ENCODE assay signal across 1 cellular context in genomic region chr3:186529204-186529999, GRCh38.
TF ChIP-seq lines count a peak whose summit lies in the region.

No MANE protein-coding gene starts in this region.

TF ChIP-seq in SK-N-SH treated with all-trans-retinoic acid at 6 μM for 48 hours, 23 proteins besides CTCF, POLR2A, EP300 and RAD21 (continued from another document):
- TF ChIP-seq CSRNP3 (CRISPR knock-in tag; IDR thresholded peaks at IDR 0.05) (no peak), POU6F1 (CRISPR knock-in tag; IDR thresholded peaks at IDR 0.05; ENCODE audit: borderline replicate concordance, low read depth) (no peak), ZNF565 (CRISPR knock-in tag; conservative IDR thresholded peaks at IDR 0.05; ENCODE audit: low read depth) (no peak), ARNTL (CRISPR knock-in tag; IDR thresholded peaks at IDR 0.05; ENCODE audit: borderline replicate concordance, low read depth) (no peak), RARB (CRISPR knock-in tag; IDR thresholded peaks at IDR 0.05) (no peak), PPARA (CRISPR knock-in tag; IDR thresholded peaks at IDR 0.05; ENCODE audit: borderline replicate concordance) (no peak), ZFP30 (CRISPR knock-in tag; IDR thresholded peaks at IDR 0.05) (no peak), ESRRG (CRISPR knock-in tag; IDR thresholded peaks at IDR 0.05) (no peak), SNAI2 (CRISPR knock-in tag; IDR thresholded peaks at IDR 0.05) (no peak)
- TF ChIP-seq, protein P1, sequence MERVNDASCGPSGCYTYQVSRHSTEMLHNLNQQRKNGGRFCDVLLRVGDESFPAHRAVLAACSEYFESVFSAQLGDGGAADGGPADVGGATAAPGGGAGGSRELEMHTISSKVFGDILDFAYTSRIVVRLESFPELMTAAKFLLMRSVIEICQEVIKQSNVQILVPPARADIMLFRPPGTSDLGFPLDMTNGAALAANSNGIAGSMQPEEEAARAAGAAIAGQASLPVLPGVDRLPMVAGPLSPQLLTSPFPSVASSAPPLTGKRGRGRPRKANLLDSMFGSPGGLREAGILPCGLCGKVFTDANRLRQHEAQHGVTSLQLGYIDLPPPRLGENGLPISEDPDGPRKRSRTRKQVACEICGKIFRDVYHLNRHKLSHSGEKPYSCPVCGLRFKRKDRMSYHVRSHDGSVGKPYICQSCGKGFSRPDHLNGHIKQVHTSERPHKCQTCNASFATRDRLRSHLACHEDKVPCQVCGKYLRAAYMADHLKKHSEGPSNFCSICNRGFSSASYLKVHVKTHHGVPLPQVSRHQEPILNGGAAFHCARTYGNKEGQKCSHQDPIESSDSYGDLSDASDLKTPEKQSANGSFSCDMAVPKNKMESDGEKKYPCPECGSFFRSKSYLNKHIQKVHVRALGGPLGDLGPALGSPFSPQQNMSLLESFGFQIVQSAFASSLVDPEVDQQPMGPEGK (CRISPR knock-in tag; IDR thresholded peaks at IDR 0.05; ENCODE audit: borderline replicate concordance), result no peak
- TF ChIP-seq, protein P2, sequence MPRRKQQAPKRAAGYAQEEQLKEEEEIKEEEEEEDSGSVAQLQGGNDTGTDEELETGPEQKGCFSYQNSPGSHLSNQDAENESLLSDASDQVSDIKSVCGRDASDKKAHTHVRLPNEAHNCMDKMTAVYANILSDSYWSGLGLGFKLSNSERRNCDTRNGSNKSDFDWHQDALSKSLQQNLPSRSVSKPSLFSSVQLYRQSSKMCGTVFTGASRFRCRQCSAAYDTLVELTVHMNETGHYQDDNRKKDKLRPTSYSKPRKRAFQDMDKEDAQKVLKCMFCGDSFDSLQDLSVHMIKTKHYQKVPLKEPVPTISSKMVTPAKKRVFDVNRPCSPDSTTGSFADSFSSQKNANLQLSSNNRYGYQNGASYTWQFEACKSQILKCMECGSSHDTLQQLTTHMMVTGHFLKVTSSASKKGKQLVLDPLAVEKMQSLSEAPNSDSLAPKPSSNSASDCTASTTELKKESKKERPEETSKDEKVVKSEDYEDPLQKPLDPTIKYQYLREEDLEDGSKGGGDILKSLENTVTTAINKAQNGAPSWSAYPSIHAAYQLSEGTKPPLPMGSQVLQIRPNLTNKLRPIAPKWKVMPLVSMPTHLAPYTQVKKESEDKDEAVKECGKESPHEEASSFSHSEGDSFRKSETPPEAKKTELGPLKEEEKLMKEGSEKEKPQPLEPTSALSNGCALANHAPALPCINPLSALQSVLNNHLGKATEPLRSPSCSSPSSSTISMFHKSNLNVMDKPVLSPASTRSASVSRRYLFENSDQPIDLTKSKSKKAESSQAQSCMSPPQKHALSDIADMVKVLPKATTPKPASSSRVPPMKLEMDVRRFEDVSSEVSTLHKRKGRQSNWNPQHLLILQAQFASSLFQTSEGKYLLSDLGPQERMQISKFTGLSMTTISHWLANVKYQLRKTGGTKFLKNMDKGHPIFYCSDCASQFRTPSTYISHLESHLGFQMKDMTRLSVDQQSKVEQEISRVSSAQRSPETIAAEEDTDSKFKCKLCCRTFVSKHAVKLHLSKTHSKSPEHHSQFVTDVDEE (CRISPR knock-in tag; IDR thresholded peaks at IDR 0.05), result no peak
